In the genomic region with DNA sequence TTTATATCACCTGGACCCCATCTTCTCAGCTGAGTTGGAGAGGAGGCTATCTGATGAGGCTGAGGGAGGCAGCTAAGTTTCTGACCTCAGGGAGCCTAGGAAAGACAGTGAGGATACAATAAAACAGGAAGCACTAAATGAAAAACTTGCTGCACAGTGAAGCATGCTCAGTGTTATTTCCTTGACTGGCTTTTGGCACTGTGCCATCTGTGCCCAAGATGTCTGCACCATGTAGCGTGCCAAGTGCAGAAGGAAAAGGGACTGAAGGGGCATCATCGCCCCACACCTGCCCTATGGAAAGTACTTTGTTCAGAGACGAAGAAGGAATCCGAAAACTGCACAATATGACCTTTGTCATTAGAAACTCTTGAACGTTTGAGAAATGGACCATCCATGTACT, we compare ENCODE assay signal across 1 cellular context.
TF ChIP-seq lines count a peak whose summit lies in the region.

No MANE protein-coding gene starts in this region.

TF ChIP-seq in SK-N-SH treated with all-trans-retinoic acid at 6 μM for 48 hours, 23 proteins besides CTCF, POLR2A, EP300 and RAD21 (continued from another document):
- TF ChIP-seq, protein P1, sequence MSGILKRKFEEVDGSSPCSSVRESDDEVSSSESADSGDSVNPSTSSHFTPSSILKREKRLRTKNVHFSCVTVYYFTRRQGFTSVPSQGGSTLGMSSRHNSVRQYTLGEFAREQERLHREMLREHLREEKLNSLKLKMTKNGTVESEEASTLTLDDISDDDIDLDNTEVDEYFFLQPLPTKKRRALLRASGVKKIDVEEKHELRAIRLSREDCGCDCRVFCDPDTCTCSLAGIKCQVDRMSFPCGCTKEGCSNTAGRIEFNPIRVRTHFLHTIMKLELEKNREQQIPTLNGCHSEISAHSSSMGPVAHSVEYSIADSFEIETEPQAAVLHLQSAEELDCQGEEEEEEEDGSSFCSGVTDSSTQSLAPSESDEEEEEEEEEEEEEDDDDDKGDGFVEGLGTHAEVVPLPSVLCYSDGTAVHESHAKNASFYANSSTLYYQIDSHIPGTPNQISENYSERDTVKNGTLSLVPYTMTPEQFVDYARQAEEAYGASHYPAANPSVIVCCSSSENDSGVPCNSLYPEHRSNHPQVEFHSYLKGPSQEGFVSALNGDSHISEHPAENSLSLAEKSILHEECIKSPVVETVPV (CRISPR knock-in tag; IDR thresholded peaks at IDR 0.05): no peak
- no peak for TF ChIP-seq ZFP3 (CRISPR knock-in tag; IDR thresholded peaks at IDR 0.05)
TF ChIP-seq in SK-N-SH treated with all-trans-retinoic acid at 6 μM for 48 hours: peak in this region for 0.
